Comparison of ENCODE assay signal across 10 cellular contexts in the genomic region with DNA sequence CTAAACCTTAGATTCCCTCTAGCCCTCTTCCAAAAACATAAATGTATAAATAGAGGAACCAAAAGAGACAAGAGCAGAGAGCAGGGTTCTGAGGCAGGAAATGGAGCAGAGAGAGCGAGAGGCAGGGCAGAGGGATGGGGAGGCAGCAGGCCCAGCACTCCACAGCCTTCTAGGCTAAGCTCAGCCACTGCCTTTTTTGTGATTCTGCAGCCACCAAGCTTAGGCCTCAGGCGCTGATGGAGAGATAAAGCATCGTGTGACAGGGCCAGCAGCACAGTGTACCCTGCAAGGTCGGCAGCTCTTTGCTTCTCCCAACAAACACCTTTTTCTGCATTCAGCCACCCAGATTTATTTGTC. TPM values are rescaled to one million over a fixed set of nuclear protein-coding genes. Genes with fewer than 3 reads are reported as not detected.
DNase-seq lines count a peak whose midpoint lies in the region; ATAC-seq and TF ChIP-seq lines count a peak whose summit lies in the region.
"Had no signal": no experiment of that assay in that cellular context is flagged by ENCODE, and none has a peak within 500 bp of the region (broad histone marks: within the 10 kb centered on the region; RNA-seq: fewer than 3 reads in every experiment).

No MANE protein-coding gene starts in this region.

- H3K4me1 ChIP-seq in Loucy (ENCODE audit: insufficient read depth, low read length, poor library complexity, severe bottlenecking) (peaks cover 18% of the 10 kb centered on the region), lower lobe of right lung (peaks cover 16% of the 10 kb centered on the region), thyroid gland (peaks cover 0 to 3% of the 10 kb centered on the region in 2 donors)

- H3K4me3 ChIP-seq in Loucy (ENCODE audit: low read length, poor library complexity, severe bottlenecking) = no peak overlapping the region
- peak overlapping the region; percentile 0; the same call in 1 of the 2 replicates for H3K4me3 ChIP-seq in WERI-Rb-1 (ENCODE audit: low read depth, low read length)
- no peak overlapping the region for H3K4me3 ChIP-seq in lower lobe of right lung
- H3K4me3 ChIP-seq in thyroid gland (replicated peaks in 1 of 3) = no peak overlapping the region

- no peaks in the 10 kb centered on the region for H3K79me2 ChIP-seq in Loucy (ENCODE audit: insufficient read depth, low read length)

- H3K27ac ChIP-seq in WERI-Rb-1 (peak overlapping the region; percentile 78), lower lobe of right lung (peak overlapping the region; percentile 32), thyroid gland (peak overlapping the region in 2 of 3 donors; percentile 0 to 16)

- peak in 1 of 2 donors; percentile 42 for ATAC-seq in lower lobe of right lung
- no peak for ATAC-seq in HG02852 (IDR thresholded peaks at IDR 0.05; ENCODE audit: unreplicated experiment)
- no peak for ATAC-seq in GM18867 (IDR thresholded peaks at IDR 0.05; ENCODE audit: unreplicated experiment)

- 49% methylated on average over 4 of the region's 4 CpGs for WGBS in thyroid gland, 2 donors

- peak overlapping the region; percentile 60 for H3K9ac ChIP-seq in Loucy (ENCODE audit: low read depth, low read length, poor library complexity, severe bottlenecking)

- peak overlapping the region; percentile 53 for H3K4me2 ChIP-seq in Loucy (ENCODE audit: low read depth, low read length, poor library complexity, severe bottlenecking)

- no peak for TF ChIP-seq POLR2A in thyroid gland (IDR thresholded peaks at IDR 0.05)

- H3F3A ChIP-seq in Loucy (ENCODE audit: low read depth) = no peaks in the 10 kb centered on the region

- H3K36me3 ChIP-seq in Loucy (ENCODE audit: insufficient read depth, low read length) = no peaks in the 10 kb centered on the region
- no peaks in the 10 kb centered on the region for H3K36me3 ChIP-seq in WERI-Rb-1
- H3K36me3 ChIP-seq in lower lobe of right lung = no peaks in the 10 kb centered on the region
- no peaks in the 10 kb centered on the region for H3K36me3 ChIP-seq in thyroid gland

- DNase-seq in WERI-Rb-1 (peak; percentile 46), lower lobe of right lung (no peak), thyroid gland (no peak), NCI-H1048 (lab: John Stamatoyannopoulos, UW) (no peak)
- no peak for DNase-seq in stimulated activated CD4-positive, alpha-beta T cell treated with anti-CD3 and anti-CD28 coated beads, Interleukin-4, amount 100 ng/mL, for 1 hour
- DNase-seq: activated CD4-positive, alpha-beta T cell treated with anti-CD3 and anti-CD28 coated beads for 1 hour; NCI-H1105 treated with DMSO at 0.1 percent for 48 hours had no signal

- TF ChIP-seq CTCF in Loucy (conservative IDR thresholded peaks at IDR 0.05; ENCODE audit: low read length) (no peak), WERI-Rb-1 (IDR thresholded peaks at IDR 0.05; ENCODE audit: low read depth, low read length) (no peak), lower lobe of right lung (IDR thresholded peaks at IDR 0.05) (no peak), thyroid gland (IDR thresholded peaks at IDR 0.05) (no peak)

- no peaks in the 10 kb centered on the region for H4K20me1 ChIP-seq in Loucy (ENCODE audit: insufficient read depth, low read length, poor library complexity, severe bottlenecking)

- intact Hi-C loops in lower lobe of right lung (cut with DNase I) = no loop called here
- intact Hi-C loops in thyroid gland (cut with DNase I) = no loop called here

- H3K9me3 ChIP-seq in Loucy (ENCODE audit: insufficient read depth, low read depth, low read length) (no peaks in the 10 kb centered on the region), WERI-Rb-1 (ENCODE audit: severe bottlenecking) (peaks cover 2% of the 10 kb centered on the region), lower lobe of right lung (no peaks in the 10 kb centered on the region), thyroid gland (no peaks in the 10 kb centered on the region)

- no peaks in the 10 kb centered on the region for H3K9me2 ChIP-seq in Loucy (replicated peaks; ENCODE audit: low read depth, low read length)

- H2AFZ ChIP-seq in Loucy (ENCODE audit: low read length) = peak overlapping the region; percentile 56

- H3K27me3 ChIP-seq in Loucy (ENCODE audit: insufficient read depth, low read length, poor library complexity, severe bottlenecking) = no peaks in the 10 kb centered on the region
- no peaks in the 10 kb centered on the region for H3K27me3 ChIP-seq in WERI-Rb-1 (ENCODE audit: insufficient read depth, low read depth, severe bottlenecking)
- H3K27me3 ChIP-seq in lower lobe of right lung (ENCODE audit: low read depth) = no peaks in the 10 kb centered on the region
- H3K27me3 ChIP-seq in thyroid gland = no peaks in the 10 kb centered on the region

RNA-seq across cellular contexts. Expression of a gene that starts 14.4 kb away (rescaled TPM):
- total RNA-seq in lower lobe of right lung = 183 TPM
- 100 to 1,000 TPM; 303 to 511 (median 354) TPM for total RNA-seq in thyroid gland

RNA-seq across cellular contexts. Expression of a gene that starts 36.7 kb away (rescaled TPM):
- 62.2 TPM for total RNA-seq in lower lobe of right lung
- 10 to 100 TPM; 39.5 to 81.9 (median 51.6) TPM for total RNA-seq in thyroid gland

RNA-seq across cellular contexts. Expression of a gene that starts 52.8 kb away (rescaled TPM):
- total RNA-seq in lower lobe of right lung (272 TPM), thyroid gland (100 to 1,000 TPM in 3 of 4 donors, 10 to 100 TPM in 1; 89.6 to 171 (median 121) TPM)

RNA-seq across cellular contexts. Expression of a gene that starts 59.7 kb away (rescaled TPM):
- total RNA-seq in lower lobe of right lung = 87.0 TPM
- total RNA-seq in thyroid gland = 10 to 100 TPM; 13.6 to 41.3 (median 20.7) TPM

Comparison
In these comparisons a context has a peak if more than half of its experiments do, and no peak if none do; other contexts are left out.
1. H3K27ac ChIP-seq: peak in every context shown above with its lines; median percentile 78 in WERI-Rb-1; 32 in lower lobe of right lung; 8 in thyroid gland.